In genomic region chr7:128867842-128868623, GRCh38 we compare ENCODE assay signal across 10 cellular contexts. TPM values are rescaled to one million over a fixed set of nuclear protein-coding genes. Genes with fewer than 3 reads are reported as not detected.
DNase-seq lines count a peak whose midpoint lies in the region; ATAC-seq and TF ChIP-seq lines count a peak whose summit lies in the region.
"Had no signal": no experiment of that assay in that cellular context is flagged by ENCODE, and none has a peak within 500 bp of the region (broad histone marks: within the 10 kb centered on the region; RNA-seq: fewer than 3 reads in every experiment).

No MANE protein-coding gene starts in this region.

- no peaks in the 10 kb centered on the region for H3K9me3 ChIP-seq in BE2C
- H3K9me3 ChIP-seq: heart right ventricle had no signal

- no peak for TF ChIP-seq CTCF in BE2C (IDR thresholded peaks at IDR 0.05; ENCODE audit: low read depth, low read length)

- DNase-seq in BE2C, result peak; percentile 60
- peak; percentile 44 for DNase-seq in HT-29 (ENCODE audit: low spot score)
- DNase-seq in NCI-H774 (lab: John Stamatoyannopoulos, UW), result peak; percentile 5
- no peak for DNase-seq in activated CD4-positive, CD25-positive, alpha-beta regulatory T cell treated with anti-CD3 and anti-CD28 coated beads, Interleukin-2, amount 50 U/mL, for 72 hours
- no peak for DNase-seq in activated CD4-positive, alpha-beta T cell treated with anti-CD3 and anti-CD28 coated beads, Interleukin-2, amount 50 U/mL, for 48 hours
- DNase-seq: heart right ventricle; stimulated activated naive CD4-positive, alpha-beta T cell had no signal

- ATAC-seq in esophagus mucosa, result peak; percentile 66
- ATAC-seq in GM18907 (IDR thresholded peaks at IDR 0.05; ENCODE audit: unreplicated experiment), result no peak
- ATAC-seq in GM18517 (IDR thresholded peaks at IDR 0.05; ENCODE audit: unreplicated experiment), result no peak

- H3K4me3 ChIP-seq in BE2C (ENCODE audit: low read depth, low read length), result no peak overlapping the region

- peaks cover 13% of the 10 kb centered on the region for H3K4me1 ChIP-seq in BE2C

- H3K36me3 ChIP-seq in BE2C, result peaks cover 13% of the 10 kb centered on the region

- H3K27me3 ChIP-seq in BE2C, result no peaks in the 10 kb centered on the region

RNA-seq across cellular contexts. Expression of gene ATP6V1F, which starts 5.4 kb away (rescaled TPM):
- 748 TPM for polyA plus RNA-seq in BE2C (2012; ENCODE audit: insufficient read depth, insufficient read length, low read depth)
- 94.9 and 128 TPM in 2 replicates for total RNA-seq in HT-29 (2014; rRNA removed; shearing (Covaris generic))
- 193 TPM for total RNA-seq in esophagus mucosa

RNA-seq across cellular contexts. Expression of gene FLNC, which starts 37.8 kb away (rescaled TPM):
- 79.3 TPM for polyA plus RNA-seq in BE2C (2012; ENCODE audit: insufficient read depth, insufficient read length, low read depth)
- total RNA-seq in HT-29 (2014; rRNA removed; shearing (Covaris generic)), result 0.03 and 0.05 TPM in 2 replicates
- total RNA-seq in esophagus mucosa, result 2.0 TPM

RNA-seq across cellular contexts. Expression of gene KCP, which starts 42.5 kb away (rescaled TPM):
- 5.7 TPM for polyA plus RNA-seq in BE2C (2012; ENCODE audit: insufficient read depth, insufficient read length, low read depth)
- 1.0 and 1.2 TPM in 2 replicates for total RNA-seq in HT-29 (2014; rRNA removed; shearing (Covaris generic))
- 1.8 TPM for total RNA-seq in esophagus mucosa

Comparison
In these comparisons a context has a peak if more than half of its experiments do, and no peak if none do; other contexts are left out.
1. DNase-seq: peak in BE2C (single experiment), HT-29 (single experiment) and NCI-H774 (single experiment); none in activated CD4-positive, CD25-positive, alpha-beta regulatory T cell treated with anti-CD3 and anti-CD28 coated beads, Interleukin-2, amount 50 U/mL, for 72 hours (single experiment) and activated CD4-positive, alpha-beta T cell treated with anti-CD3 and anti-CD28 coated beads, Interleukin-2, amount 50 U/mL, for 48 hours (0 of 2).